ENCODE assay signal across 15 cellular contexts in genomic region chr4:145583656-145584055, GRCh38. TPM values are rescaled to one million over a fixed set of nuclear protein-coding genes. Genes with fewer than 3 reads are reported as not detected.
DNase-seq lines count a peak whose midpoint lies in the region; ATAC-seq and TF ChIP-seq lines count a peak whose summit lies in the region.
"Had no signal": no experiment of that assay in that cellular context is flagged by ENCODE, and none has a peak within 500 bp of the region (broad histone marks: within the 10 kb centered on the region; RNA-seq: fewer than 3 reads in every experiment).

No MANE protein-coding gene starts in this region.

- H2AFZ ChIP-seq in GM23338 = no peak overlapping the region

- 0 out of 2 replicates have a peak, but pooled peaks cover 4% of the 10 kb centered on the region for H3K9me2 ChIP-seq in GM23338 (ENCODE audit: insufficient read depth)

- H3K27ac Mint-ChIP-seq in MCF 10A (ENCODE audit: low read depth, unreplicated experiment) = no peak overlapping the region
- H3K27ac Mint-ChIP-seq in WTC11 = peak overlapping the region; percentile 66; the same call in 1 of the 2 replicates
- no peak overlapping the region for H3K27ac Mint-ChIP-seq in stimulated activated naive B cell treated with anti-CD40 and anti-IgM and Interleukin-4, amounts not matched to agents 10 μg/mL and 1 μg/mL and 100 μg/mL, for 72 hours
- no peak overlapping the region for H3K27ac Mint-ChIP-seq in GM23338
- H3K27ac Mint-ChIP-seq: CD4-positive, CD25-positive, alpha-beta regulatory T cell; IgD-negative memory B cell had no signal

- H3K4me3 ChIP-seq in breast epithelium = no peak overlapping the region
- H3K4me3 ChIP-seq in fibroblast of villous mesenchyme (ENCODE audit: low read depth, low read length) = no peak overlapping the region
- H3K4me3 ChIP-seq in GM23338 = no peak overlapping the region
- H3K4me3 ChIP-seq: BLaER1 treated with 17β-estradiol and CSF1 and Interleukin-3, amounts not matched to agents 10 nM and 100 nM had no signal

- H3K4me1 Mint-ChIP-seq in MCF 10A (ENCODE audit: insufficient read depth, unreplicated experiment) (peaks cover 6% of the 10 kb centered on the region), WTC11 (peaks cover 12% of the 10 kb centered on the region), GM23338 (peaks cover 8% of the 10 kb centered on the region; the same call in 2 of the 3 replicates)
- H3K4me1 Mint-ChIP-seq in stimulated activated naive B cell treated with anti-CD40 and anti-IgM and Interleukin-4, amounts not matched to agents 10 μg/mL and 1 μg/mL and 100 μg/mL, for 72 hours = peaks cover 0 to 2% of the 10 kb centered on the region in 2 donors
- H3K4me1 Mint-ChIP-seq: CD4-positive, CD25-positive, alpha-beta regulatory T cell; IgD-negative memory B cell had no signal

- intact Hi-C loops in MCF 10A (cut with micrococcal nuclease) (no loop called here), breast epithelium (cut with DNase I; ENCODE audit: low total_unique reads) (no loop called here)

- H3K9me3 Mint-ChIP-seq in MCF 10A (ENCODE audit: unreplicated experiment) (no peaks in the 10 kb centered on the region), WTC11 (peaks cover 12% of the 10 kb centered on the region), GM23338 (peaks cover 8% of the 10 kb centered on the region; the same call in 2 of the 3 replicates)
- peaks cover 4 to 8% of the 10 kb centered on the region in 2 donors for H3K9me3 Mint-ChIP-seq in stimulated activated naive B cell treated with anti-CD40 and anti-IgM and Interleukin-4, amounts not matched to agents 10 μg/mL and 1 μg/mL and 100 μg/mL, for 72 hours

- no peaks in the 10 kb centered on the region for H4K20me1 ChIP-seq in GM23338 (replicated peaks; ENCODE audit: insufficient read depth)
- H4K20me1 ChIP-seq: BLaER1 treated with 17β-estradiol and CSF1 and Interleukin-3, amounts not matched to agents 10 nM and 100 nM had no signal

- no peaks in the 10 kb centered on the region for H3K9me3 ChIP-seq in breast epithelium

- no peaks in the 10 kb centered on the region for H3K36me3 ChIP-seq in breast epithelium
- no peaks in the 10 kb centered on the region for H3K36me3 ChIP-seq in GM23338 (ENCODE audit: insufficient read depth)
- H3K36me3 ChIP-seq: BLaER1 treated with 17β-estradiol and CSF1 and Interleukin-3, amounts not matched to agents 10 nM and 100 nM had no signal

- DNase-seq in MCF 10A (ENCODE audit: unreplicated experiment) = peak; percentile 30
- DNase-seq in breast epithelium (ENCODE audit: low spot score in 2 of 2) = no peak
- no peak for DNase-seq in WTC11 (ENCODE audit: low spot score)
- DNase-seq in fibroblast of villous mesenchyme (ENCODE audit: low read depth) = peak; percentile 18
- no peak for DNase-seq in activated CD4-positive, CD25-positive, alpha-beta regulatory T cell (lab: John Stamatoyannopoulos, UW)
- no peak for DNase-seq in stimulated activated naive B cell treated with anti-CD40 and anti-IgM and Interleukin-4, amounts not matched to agents 10 μg/mL and 1 μg/mL and 100 μg/mL, for 72 hours
- no peak for DNase-seq in GM23338 (ENCODE audit: low spot score)
- DNase-seq: 8988T; CD4-positive, CD25-positive, alpha-beta regulatory T cell; DMS53; GF-D8 had no signal

- CTCF ChIA-PET in MCF 10A (lab: Yijun Ruan, JAX) = interaction anchor here (0.8 kb wide), 1 partner anchor 272 kb away, joined by 4 read pairs; no protein-coding TSS in a partner anchor
- CTCF ChIA-PET in WTC11 (lab: Charles Lee) = no interaction called here

- TF ChIP-seq CTCF in MCF 10A (IDR thresholded peaks at IDR 0.05; ENCODE audit: unreplicated experiment) (no peak), breast epithelium (IDR thresholded peaks at IDR 0.05) (no peak), WTC11 (IDR thresholded peaks at IDR 0.05) (no peak), fibroblast of villous mesenchyme (IDR thresholded peaks at IDR 0.05; ENCODE audit: insufficient read depth, low read depth, low read length) (no peak), GM23338 (conservative IDR thresholded peaks at IDR 0.05; ENCODE audit: low read depth in 2 of 2) (no peak)

- ATAC-seq in WTC11 = no peak
- no peak for ATAC-seq in stimulated activated naive B cell treated with anti-CD40 and anti-IgM and Interleukin-4, amounts not matched to agents 10 μg/mL and 1 μg/mL and 100 μg/mL, for 72 hours (replicated peaks)
- ATAC-seq in HG03159 (IDR thresholded peaks at IDR 0.05; ENCODE audit: unreplicated experiment) = no peak
- ATAC-seq in GM23338 = no peak
- ATAC-seq: HCT116 had no signal

- H3F3A ChIP-seq in GM23338 (replicated peaks; ENCODE audit: low read depth) = no peaks in the 10 kb centered on the region

- no peak for TF ChIP-seq POLR2A in breast epithelium (IDR thresholded peaks at IDR 0.05)

- BruUV-seq in MCF 10A (replicated peaks; lab: Mats Ljungman, UMichigan) = no TSS peak

- no peaks in the 10 kb centered on the region for H3K79me2 ChIP-seq in GM23338 (replicated peaks; ENCODE audit: insufficient read depth)

- H3K27me3 ChIP-seq in breast epithelium = no peaks in the 10 kb centered on the region
- no peaks in the 10 kb centered on the region for H3K27me3 ChIP-seq in GM23338 (ENCODE audit: insufficient read depth)
- H3K27me3 ChIP-seq: BLaER1 treated with 17β-estradiol and CSF1 and Interleukin-3, amounts not matched to agents 10 nM and 100 nM had no signal

- H3K4me2 ChIP-seq in GM23338 = no peak overlapping the region
- H3K4me2 ChIP-seq: BLaER1 treated with 17β-estradiol and CSF1 and Interleukin-3, amounts not matched to agents 10 nM and 100 nM had no signal

- no peaks in the 10 kb centered on the region for H3K36me3 Mint-ChIP-seq in MCF 10A (ENCODE audit: insufficient read depth, unreplicated experiment)
- H3K36me3 Mint-ChIP-seq in WTC11 = peaks cover 3% of the 10 kb centered on the region; the same call in 1 of the 2 replicates
- H3K36me3 Mint-ChIP-seq in stimulated activated naive B cell treated with anti-CD40 and anti-IgM and Interleukin-4, amounts not matched to agents 10 μg/mL and 1 μg/mL and 100 μg/mL, for 72 hours = peaks cover 0 to 5% of the 10 kb centered on the region in 2 donors
- no peaks in the 10 kb centered on the region for H3K36me3 Mint-ChIP-seq in GM23338 (ENCODE audit: low read depth)
- H3K36me3 Mint-ChIP-seq: CD4-positive, CD25-positive, alpha-beta regulatory T cell; IgD-negative memory B cell had no signal

- H3K27ac ChIP-seq in breast epithelium (no peak overlapping the region), GM23338 (ENCODE audit: low read depth) (no peak overlapping the region)
- H3K27ac ChIP-seq: BLaER1 treated with 17β-estradiol and CSF1 and Interleukin-3, amounts not matched to agents 10 nM and 100 nM had no signal

- no peaks in the 10 kb centered on the region for H3K27me3 Mint-ChIP-seq in MCF 10A (ENCODE audit: insufficient read depth, unreplicated experiment)
- H3K27me3 Mint-ChIP-seq in WTC11 (ENCODE audit: low read depth) = peaks cover 6% of the 10 kb centered on the region
- peaks cover 22 to 24% of the 10 kb centered on the region in 2 donors for H3K27me3 Mint-ChIP-seq in stimulated activated naive B cell treated with anti-CD40 and anti-IgM and Interleukin-4, amounts not matched to agents 10 μg/mL and 1 μg/mL and 100 μg/mL, for 72 hours
- peaks cover 3% of the 10 kb centered on the region for H3K27me3 Mint-ChIP-seq in GM23338 (ENCODE audit: insufficient read depth, low read depth, poor library complexity)

- POLR2A ChIA-PET in MCF 10A (lab: Yijun Ruan, JAX) = no interaction called here
- POLR2A ChIA-PET in WTC11 (lab: Charles Lee) = no interaction called here

- H3K4me3 Mint-ChIP-seq in MCF 10A (ENCODE audit: unreplicated experiment) (no peak overlapping the region), WTC11 (no peak overlapping the region), GM23338 (no peak overlapping the region)
- no peak overlapping the region for H3K4me3 Mint-ChIP-seq in stimulated activated naive B cell treated with anti-CD40 and anti-IgM and Interleukin-4, amounts not matched to agents 10 μg/mL and 1 μg/mL and 100 μg/mL, for 72 hours
- H3K4me3 Mint-ChIP-seq: CD4-positive, CD25-positive, alpha-beta regulatory T cell; IgD-negative memory B cell had no signal

- H3K4me1 ChIP-seq in breast epithelium (no peaks in the 10 kb centered on the region), GM23338 (ENCODE audit: insufficient read depth) (no peaks in the 10 kb centered on the region)

TF ChIP-seq in WTC11, 78 proteins besides CTCF, POLR2A, EP300 and RAD21 (continues in another document):
- TF ChIP-seq ATF1 (CRISPR knock-in tag; IDR thresholded peaks at IDR 0.05) (no peak), CREB1 (CRISPR knock-in tag; IDR thresholded peaks at IDR 0.05) (no peak), SOX15 (CRISPR knock-in tag; IDR thresholded peaks at IDR 0.05) (no peak), USF1 (CRISPR knock-in tag; IDR thresholded peaks at IDR 0.05) (no peak), ZNF263 (CRISPR knock-in tag; IDR thresholded peaks at IDR 0.05; ENCODE audit: low read depth) (no peak), IRF2 (CRISPR knock-in tag; IDR thresholded peaks at IDR 0.05; ENCODE audit: borderline replicate concordance, low read depth) (no peak)

TF ChIP-seq in GM23338, 12 proteins besides CTCF, POLR2A, EP300 and RAD21 (continues in another document):
- no peak for TF ChIP-seq ZNF331 (CRISPR knock-in tag; IDR thresholded peaks at IDR 0.05; ENCODE audit: low read depth)
- TF ChIP-seq JUNB (IDR thresholded peaks at IDR 0.05; ENCODE audit: unreplicated experiment) = no peak
- no peak for TF ChIP-seq CREB1 (CRISPR knock-in tag; IDR thresholded peaks at IDR 0.05; ENCODE audit: low read depth)

RNA-seq across cellular contexts. Expression of gene MMAA, which starts 35.5 kb away (rescaled TPM):
- total RNA-seq in MCF 10A (2022) = 9.5 and 9.7 TPM in 2 replicates
- 1 to 10 TPM; 4.2 to 5.7 (median 5.6) TPM for total RNA-seq in breast epithelium
- 4.9 to 5.9 TPM (median 5.0 TPM) in 3 replicates for total RNA-seq in WTC11 (2021)
- 2.6 and 4.3 TPM in 2 replicates for total RNA-seq in fibroblast of villous mesenchyme
- 4.8 and 5.9 TPM in 2 replicates for total RNA-seq in GM23338 (2014; rRNA removed; shearing (Covaris generic))
- polyA plus RNA-seq in GM23338 (2016; fragmentation: Nextera tagmentation; extraction: Ambion mirVana) = 4.9 and 5.1 TPM in 2 replicates

Comparison
In these comparisons a context has a peak if more than half of its experiments do, and no peak if none do; other contexts are left out.
1. DNase-seq: peak in MCF 10A (single experiment) and fibroblast of villous mesenchyme (single experiment); none in breast epithelium (0 of 2), WTC11 (single experiment), activated CD4-positive, CD25-positive, alpha-beta regulatory T cell (0 of 4), stimulated activated naive B cell treated with anti-CD40 and anti-IgM and Interleukin-4, amounts not matched to agents 10 μg/mL and 1 μg/mL and 100 μg/mL, for 72 hours (single experiment) and GM23338 (single experiment).